6 cellular contexts compared by ENCODE assay signal in genomic region chr1:156590326-156591180, GRCh38. TPM values are rescaled to one million over a fixed set of nuclear protein-coding genes. Genes with fewer than 3 reads are reported as not detected.
A peak's percentile ranks its signal among the peaks of the same experiment; 100 is the strongest.
DNase-seq lines count a peak whose midpoint lies in the region; ATAC-seq and TF ChIP-seq lines count a peak whose summit lies in the region.

No MANE protein-coding gene starts in this region.

- H3K79me1 ChIP-seq in H9 (ENCODE audit: insufficient read depth, low read depth, low read length, poor library complexity, severe bottlenecking): no peaks in the 10 kb centered on the region

- WGBS in H9 (ENCODE audit: extremely low coverage, insufficient read length, low lambda C conversion rate): no CpG with 5 or more reads among the region's 10 CpGs

- peaks cover 2% of the 10 kb centered on the region for H4K20me1 ChIP-seq in H9 (ENCODE audit: control insufficient read depth, insufficient read depth, insufficient read length)

- H4K91ac ChIP-seq in H9 (ENCODE audit: insufficient read length, low read depth, low read length): no peak overlapping the region

- no peak overlapping the region for H3K23ac ChIP-seq in H9 (ENCODE audit: insufficient read length, low read depth, low read length)

- H2BK5ac ChIP-seq in H9 (ENCODE audit: insufficient read length, low read length): no peak overlapping the region

- no peak overlapping the region for H3K18ac ChIP-seq in H9 (ENCODE audit: insufficient read length, low read depth, low read length)

- no peak overlapping the region for H2BK15ac ChIP-seq in H9 (ENCODE audit: low read depth, low read length)

- no peak overlapping the region for H3K9ac ChIP-seq in H9 (ENCODE audit: extremely low read depth, insufficient read length, low read length)

- no peaks in the 10 kb centered on the region for H3K4me1 ChIP-seq in H9 (ENCODE audit: insufficient read depth, low read length)

- H3K36me3 Mint-ChIP-seq in H9 (ENCODE audit: insufficient read depth in 1 of 3, low read depth in 3 of 3) (peaks cover 13 to 33% (median 23%) of the 10 kb centered on the region in 3 experiments; a peak in 6 of 7 replicates), nephron progenitor cell (ENCODE audit: low read depth) (peaks cover 14% of the 10 kb centered on the region)
- peaks cover under 1% of the 10 kb centered on the region for H3K36me3 Mint-ChIP-seq in activated naive CD8-positive, alpha-beta T cell

- no peak overlapping the region for H2BK120ac ChIP-seq in H9 (ENCODE audit: low read depth, low read length, poor library complexity, severe bottlenecking)

- no peak overlapping the region for H2AK5ac ChIP-seq in H9 (ENCODE audit: insufficient read length, low read length)

- H3K4ac ChIP-seq in H9 (ENCODE audit: low read depth, low read length): no peak overlapping the region

- H3K56ac ChIP-seq in H9 (ENCODE audit: insufficient read length, low read depth, low read length): no peak overlapping the region

- peak overlapping the region; percentile 79 to 88 for H3K4me3 Mint-ChIP-seq in H9
- H3K4me3 Mint-ChIP-seq in activated naive CD8-positive, alpha-beta T cell: peak overlapping the region; percentile 92
- H3K4me3 Mint-ChIP-seq in nephron progenitor cell: peak overlapping the region; percentile 88

- no peak for ATAC-seq in HG02798 (IDR thresholded peaks at IDR 0.05; ENCODE audit: poor library complexity, unreplicated experiment)

- no peak overlapping the region for H3K27ac Mint-ChIP-seq in H9
- peak overlapping the region; percentile 5 for H3K27ac Mint-ChIP-seq in activated naive CD8-positive, alpha-beta T cell
- H3K27ac Mint-ChIP-seq in nephron progenitor cell: no peak overlapping the region

- H3K27me3 ChIP-seq in H9 (ENCODE audit: insufficient read depth, low read length): no peaks in the 10 kb centered on the region

- peak overlapping the region; percentile 74 for H3K4me2 ChIP-seq in H9 (ENCODE audit: insufficient read depth, insufficient read length, low read length)

- no peak overlapping the region for H2BK20ac ChIP-seq in H9 (ENCODE audit: low read depth, low read length, poor library complexity, severe bottlenecking)

- no peak overlapping the region for H3T11ph ChIP-seq in H9 (ENCODE audit: low read length)

- H2BK12ac ChIP-seq in H9 (ENCODE audit: insufficient read length, low read depth, low read length): no peak overlapping the region

- H2AFZ ChIP-seq in H9 (ENCODE audit: low read length): no peak overlapping the region

- H3K27me3 Mint-ChIP-seq in H9 (ENCODE audit: low read depth) (0 out of 2 replicates have a peak, but pooled peaks cover 2% of the 10 kb centered on the region), nephron progenitor cell (ENCODE audit: low read depth, poor library complexity) (peaks cover 18% of the 10 kb centered on the region)
- H3K27me3 Mint-ChIP-seq in activated naive CD8-positive, alpha-beta T cell: no peaks in the 10 kb centered on the region

- H3K4me1 Mint-ChIP-seq in H9: peaks cover 16 to 18% of the 10 kb centered on the region in 2 experiments
- H3K4me1 Mint-ChIP-seq in activated naive CD8-positive, alpha-beta T cell (ENCODE audit: low read depth): peaks cover 29% of the 10 kb centered on the region
- H3K4me1 Mint-ChIP-seq in nephron progenitor cell: peaks cover 23% of the 10 kb centered on the region

- no peak overlapping the region for H3K27ac ChIP-seq in H9 (ENCODE audit: insufficient read length, low read depth, low read length)

- peaks cover 3% of the 10 kb centered on the region for H3K23me2 ChIP-seq in H9 (ENCODE audit: insufficient read length, low read depth, low read length, poor library complexity, severe bottlenecking)

- H3K9me3 Mint-ChIP-seq in H9: no peaks in the 10 kb centered on the region
- no peaks in the 10 kb centered on the region for H3K9me3 Mint-ChIP-seq in activated naive CD8-positive, alpha-beta T cell (ENCODE audit: low read depth)
- H3K9me3 Mint-ChIP-seq in nephron progenitor cell: no peaks in the 10 kb centered on the region

- H3K14ac ChIP-seq in H9 (ENCODE audit: insufficient read depth, low read length): no peak overlapping the region

- no peaks in the 10 kb centered on the region for H3K9me3 ChIP-seq in H9 (ENCODE audit: control insufficient read depth, low read depth, low read length)

- H4K5ac ChIP-seq in H9 (ENCODE audit: insufficient read length, low read depth, low read length): no peak overlapping the region

- no peaks in the 10 kb centered on the region for H3K79me2 ChIP-seq in H9 (ENCODE audit: insufficient read depth, low read length)

- DNase-seq in H9 (no peak), nephron progenitor cell (no peak), germinal center (ENCODE audit: low spot score) (no peak)
- no peak for DNase-seq in stimulated activated CD4-positive, alpha-beta T cell treated with anti-CD3 and anti-CD28 coated beads, Interleukin-1b, Interleukin-23, amount 100 ng/mL, for 48 hours

- no peak overlapping the region for H4K8ac ChIP-seq in H9 (replicated peaks; ENCODE audit: insufficient read length, low read depth, low read length)

- no peak for TF ChIP-seq CTCF in H9 (conservative IDR thresholded peaks at IDR 0.05)
- no peak for TF ChIP-seq CTCF in nephron progenitor cell (IDR thresholded peaks at IDR 0.05)

RNA-seq across cellular contexts. Expression of gene NAXE, which starts 1.0 kb away (rescaled TPM):
- total RNA-seq in H9 (2021): 96.6 and 100 TPM in 2 replicates

RNA-seq across cellular contexts. Expression of gene GPATCH4, which starts 10.7 kb away (rescaled TPM):
- total RNA-seq in H9 (2021): 64.6 and 71.7 TPM in 2 replicates

RNA-seq across cellular contexts. Expression of gene TTC24, which starts 11.0 kb away (rescaled TPM):
- total RNA-seq in H9 (2021): 0.26 TPM in 1 of 2 replicates, not detected in the other

RNA-seq across cellular contexts. Expression of gene IQGAP3, which starts 18.2 kb away (rescaled TPM):
- 24.5 and 24.7 TPM in 2 replicates for total RNA-seq in H9 (2021)

RNA-seq across cellular contexts. Expression of gene HAPLN2, which starts 28.7 kb away (rescaled TPM):
- 0.44 and 0.46 TPM in 2 replicates for total RNA-seq in H9 (2021)
